11 cellular contexts compared by ENCODE assay signal in genomic region chr7:105643857-105644256, GRCh38.
"Had no signal": no experiment of that assay in that cellular context is flagged by ENCODE, and none has a peak within 500 bp of the region (broad histone marks: within the 10 kb centered on the region; RNA-seq: fewer than 3 reads in every experiment).

No MANE protein-coding gene starts in this region.

- H3K27me3 ChIP-seq: colonic mucosa, gastrocnemius medialis, neutrophil, tibial nerve, vagina had no signal

- H3K27ac ChIP-seq: colonic mucosa, gastrocnemius medialis, neutrophil, tibial nerve, vagina had no signal

- H3K36me3 ChIP-seq: colonic mucosa, gastrocnemius medialis, vagina had no signal

- H3K4me3 ChIP-seq: colonic mucosa, gastrocnemius medialis, tibial nerve, vagina had no signal

- H3K9me3 ChIP-seq: colonic mucosa, gastrocnemius medialis, neutrophil, tibial nerve, vagina had no signal

- DNase-seq: activated CD4-positive, alpha-beta T cell treated with anti-CD3 and anti-CD28 coated beads, Interleukin-2, amount 50 U/mL, for 4 hours; activated gamma-delta T cell; activated naive CD8-positive, alpha-beta T cell treated with anti-CD3 and anti-CD28 coated beads, Interleukin-2, amount 10 ng/mL, durations not matched to agents 7 days and 5 days; activated T-cell treated with anti-CD3 and anti-CD28 coated beads, Interleukin-2, amount 50 U/mL, for 4 hours; aorta; colonic mucosa; stimulated activated naive B cell treated with anti-CD40 and anti-IgM and Interleukin-4, amounts not matched to agents 10 μg/mL and 1 μg/mL and 100 μg/mL, for 72 hours had no signal
